Comparison of ENCODE assay signal across 26 cellular contexts in the genomic region with DNA sequence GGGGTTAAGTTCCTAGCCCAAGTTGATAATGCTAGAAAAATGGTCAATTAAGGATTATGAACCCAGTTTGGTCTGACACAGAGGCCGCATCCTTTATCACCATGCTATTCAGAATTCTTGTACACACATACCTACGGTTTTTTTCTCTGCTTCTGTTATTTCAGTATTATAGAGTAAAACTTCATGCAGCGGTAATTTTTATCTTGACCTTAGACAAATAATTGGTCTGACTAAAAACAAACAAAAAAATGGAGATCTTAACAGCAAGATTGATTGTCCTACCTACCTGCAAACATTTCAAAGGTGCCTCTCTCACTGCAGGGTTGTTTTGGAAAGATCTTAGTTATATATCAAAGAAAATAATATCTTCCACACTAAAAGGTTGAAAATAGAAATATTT.
"Had no signal": no experiment of that assay in that cellular context is flagged by ENCODE, and none has a peak within 500 bp of the region (broad histone marks: within the 10 kb centered on the region; RNA-seq: fewer than 3 reads in every experiment).

No MANE protein-coding gene starts in this region.

- H3K36me3 ChIP-seq: breast epithelium, esophagus squamous epithelium, gastrocnemius medialis, prostate gland, spleen, suprapubic skin, tibial artery had no signal

- H3K27ac ChIP-seq: breast epithelium, epithelial cell of prostate, esophagus squamous epithelium, gastrocnemius medialis, prostate gland, spleen, suprapubic skin, tibial artery had no signal

- H3K36me3 Mint-ChIP-seq: activated CD4-positive, alpha-beta memory T cell treated with anti-CD3 and anti-CD28 coated beads for 36 hours; activated naive CD8-positive, alpha-beta T cell treated with anti-CD3 and anti-CD28 coated beads, Interleukin-2, amount 10 ng/mL, durations not matched to agents 7 days and 5 days had no signal

- H3K27me3 ChIP-seq: breast epithelium, esophagus squamous epithelium, gastrocnemius medialis, spleen, suprapubic skin, tibial artery had no signal

- ATAC-seq: gastrocnemius medialis, mucosa of descending colon had no signal

- H3K27me3 Mint-ChIP-seq: activated CD4-positive, alpha-beta memory T cell treated with anti-CD3 and anti-CD28 coated beads for 36 hours; activated CD4-positive, alpha-beta T cell treated with anti-CD3 and anti-CD28 coated beads, Interleukin-2, amount 10 ng/mL, durations not matched to agents 24 days and 14 days; central memory CD8-positive, alpha-beta T cell; dendritic cell treated with granulocyte-macrophage colony-stimulating factor and Interleukin-4, amounts not matched to agents 40 ng/mL and 50 ng/mL, for 4 days had no signal

- H3K4me3 ChIP-seq: breast epithelium, esophagus squamous epithelium, gastrocnemius medialis, mucosa of descending colon, prostate gland, spleen, suprapubic skin, tibial artery had no signal

- H3K4me3 Mint-ChIP-seq: activated CD4-positive, alpha-beta memory T cell treated with anti-CD3 and anti-CD28 coated beads for 36 hours; activated CD4-positive, alpha-beta T cell treated with anti-CD3 and anti-CD28 coated beads, Interleukin-2, amount 10 ng/mL, durations not matched to agents 24 days and 14 days; activated naive CD4-positive, alpha-beta T cell treated with anti-CD3 and anti-CD28 coated beads for 36 hours; activated naive CD8-positive, alpha-beta T cell treated with anti-CD3 and anti-CD28 coated beads, Interleukin-2, amount 10 ng/mL, durations not matched to agents 7 days and 5 days; activated T-helper 1 cell treated with anti-CD3 and anti-CD28 coated beads, Interleukin-12 subunit alpha, Interleukin-12 subunit beta, Interleukin-2, Interleukin-4 antibody, amounts not matched to agents 30 ng/mL and 10 ng/mL and 1 ng/mL, durations not matched to agents 14 hours and 24 hours and 36 hours; central memory CD8-positive, alpha-beta T cell; dendritic cell treated with granulocyte-macrophage colony-stimulating factor and Interleukin-4, amounts not matched to agents 40 ng/mL and 50 ng/mL, for 4 days; nephron had no signal

- H3K9me3 ChIP-seq: breast epithelium, esophagus squamous epithelium, gastrocnemius medialis, prostate gland, spleen, suprapubic skin, tibial artery had no signal

- H3K9me3 Mint-ChIP-seq: activated CD4-positive, alpha-beta memory T cell treated with anti-CD3 and anti-CD28 coated beads for 36 hours; activated CD4-positive, alpha-beta T cell treated with anti-CD3 and anti-CD28 coated beads, Interleukin-2, amount 10 ng/mL, durations not matched to agents 24 days and 14 days; activated naive CD8-positive, alpha-beta T cell treated with anti-CD3 and anti-CD28 coated beads, Interleukin-2, amount 10 ng/mL, durations not matched to agents 7 days and 5 days; activated T-helper 1 cell treated with anti-CD3 and anti-CD28 coated beads, Interleukin-12 subunit alpha, Interleukin-12 subunit beta, Interleukin-2, Interleukin-4 antibody, amounts not matched to agents 30 ng/mL and 10 ng/mL and 1 ng/mL, durations not matched to agents 14 hours and 24 hours and 36 hours; dendritic cell treated with granulocyte-macrophage colony-stimulating factor and Interleukin-4, amounts not matched to agents 40 ng/mL and 50 ng/mL, for 4 days; nephron had no signal

- H3K27ac Mint-ChIP-seq: activated CD4-positive, alpha-beta memory T cell treated with anti-CD3 and anti-CD28 coated beads for 36 hours; activated CD4-positive, alpha-beta T cell treated with anti-CD3 and anti-CD28 coated beads, Interleukin-2, amount 10 ng/mL, durations not matched to agents 24 days and 14 days; activated naive CD4-positive, alpha-beta T cell treated with anti-CD3 and anti-CD28 coated beads for 36 hours; activated naive CD8-positive, alpha-beta T cell treated with anti-CD3 and anti-CD28 coated beads, Interleukin-2, amount 10 ng/mL, durations not matched to agents 7 days and 5 days; activated T-helper 1 cell treated with anti-CD3 and anti-CD28 coated beads, Interleukin-12 subunit alpha, Interleukin-12 subunit beta, Interleukin-2, Interleukin-4 antibody, amounts not matched to agents 30 ng/mL and 10 ng/mL and 1 ng/mL, durations not matched to agents 14 hours and 24 hours and 36 hours; dendritic cell treated with granulocyte-macrophage colony-stimulating factor and Interleukin-4, amounts not matched to agents 40 ng/mL and 50 ng/mL, for 4 days; nephron had no signal

- DNase-seq: activated CD4-positive, alpha-beta memory T cell treated with anti-CD3 and anti-CD28 coated beads for 36 hours; activated CD4-positive, alpha-beta T cell treated with anti-CD3 and anti-CD28 coated beads, Interleukin-2, amount 10 ng/mL, durations not matched to agents 24 days and 14 days; activated CD4-positive, CD25-positive, alpha-beta regulatory T cell treated with anti-CD3 and anti-CD28 coated beads, Interleukin-2, amount 50 U/mL, for 72 hours; activated CD8-positive, alpha-beta memory T cell treated with anti-CD3 and anti-CD28 coated beads, Interleukin-2, amount 50 U/mL, for 4 hours; activated effector memory CD4-positive, alpha-beta T cell treated with anti-CD3 and anti-CD28 coated beads, Interleukin-2, amount 50 U/mL, for 16 hours; activated naive CD4-positive, alpha-beta T cell treated with anti-CD3 and anti-CD28 coated beads for 36 hours; activated naive CD8-positive, alpha-beta T cell treated with anti-CD3 and anti-CD28 coated beads, Interleukin-2, amount 10 ng/mL, durations not matched to agents 7 days and 5 days; activated T-cell treated with anti-CD3 and anti-CD28 coated beads, Interleukin-2, amount 50 U/mL, for 1 hour; amniotic stem cell; effector CD4-positive, alpha-beta T cell; esophagus squamous epithelium; gastrocnemius medialis; hippocampal formation; spleen; stimulated activated naive CD4-positive, alpha-beta T cell; T-helper 2 cell; tibial artery had no signal

- H3K4me1 Mint-ChIP-seq: activated CD4-positive, alpha-beta T cell treated with anti-CD3 and anti-CD28 coated beads, Interleukin-2, amount 10 ng/mL, durations not matched to agents 24 days and 14 days; activated naive CD8-positive, alpha-beta T cell treated with anti-CD3 and anti-CD28 coated beads, Interleukin-2, amount 10 ng/mL, durations not matched to agents 7 days and 5 days; central memory CD8-positive, alpha-beta T cell had no signal

- H3K4me1 ChIP-seq: breast epithelium, esophagus squamous epithelium, gastrocnemius medialis, prostate gland, suprapubic skin, tibial artery had no signal
